In genomic region chr5:119016125-119016774, GRCh38 we compare ENCODE assay signal across 10 cellular contexts. TPM values are rescaled to one million over a fixed set of nuclear protein-coding genes. Genes with fewer than 3 reads are reported as not detected.
DNase-seq lines count a peak whose midpoint lies in the region; ATAC-seq and TF ChIP-seq lines count a peak whose summit lies in the region.
"Had no signal": no experiment of that assay in that cellular context is flagged by ENCODE, and none has a peak within 500 bp of the region (broad histone marks: within the 10 kb centered on the region; RNA-seq: fewer than 3 reads in every experiment).

No MANE protein-coding gene starts in this region.

- H3K27me3 Mint-ChIP-seq in glutamatergic neuron (ENCODE audit: unreplicated experiment): peaks cover 1% of the 10 kb centered on the region

- H3K9me3 Mint-ChIP-seq in glutamatergic neuron (ENCODE audit: unreplicated experiment): no peaks in the 10 kb centered on the region
- H3K9me3 Mint-ChIP-seq: natural killer cell had no signal

- no peaks in the 10 kb centered on the region for H3K4me1 Mint-ChIP-seq in glutamatergic neuron (ENCODE audit: low read depth, unreplicated experiment)
- H3K4me1 Mint-ChIP-seq: natural killer cell had no signal

- no peak for TF ChIP-seq CTCF in GM20000 (IDR thresholded peaks at IDR 0.05; ENCODE audit: extremely low read depth, missing control alignments)
- TF ChIP-seq CTCF in glutamatergic neuron (IDR thresholded peaks at IDR 0.05; ENCODE audit: partially characterized antibody, unreplicated experiment): no peak

- H3K4me3 Mint-ChIP-seq in glutamatergic neuron (ENCODE audit: unreplicated experiment): no peak overlapping the region
- H3K4me3 Mint-ChIP-seq: natural killer cell had no signal

- H3K27me3 ChIP-seq in HAP-1 (ENCODE audit: low read depth): no peaks in the 10 kb centered on the region

- in situ Hi-C loops in HAP-1 (cut with MboI; ENCODE audit: low sequenced_read_pairs): no loop called here

- no peaks in the 10 kb centered on the region for H3K4me1 ChIP-seq in HAP-1

- no peaks in the 10 kb centered on the region for H3K36me3 Mint-ChIP-seq in glutamatergic neuron (ENCODE audit: unreplicated experiment)
- H3K36me3 Mint-ChIP-seq: natural killer cell had no signal

- DNase-seq in GM20000 (ENCODE audit: low spot score) (peak; percentile 50), NOMO-1 treated with DMSO at 0.1 percent for 48 hours (lab: John Stamatoyannopoulos, UW; ENCODE audit: unreplicated experiment) (peak; percentile 88), glutamatergic neuron (no peak), HAP-1 (ENCODE audit: low spot score in 2 of 2) (no peak)
- no peak for DNase-seq in activated T-cell treated with anti-CD3 and anti-CD28 coated beads, Interleukin-2, amount 50 U/mL, for 1 hour
- DNase-seq in stimulated activated CD4-positive, alpha-beta T cell treated with anti-CD3 and anti-CD28 coated beads, Interleukin-4, amount 100 ng/mL, for 24 hours: no peak
- DNase-seq: natural killer cell; NK-92 treated with Interleukin-12 subunit alpha and Interleukin-12 subunit beta, amount 100 ng/mL, for 24 hours had no signal

- no peaks in the 10 kb centered on the region for H3K9me3 ChIP-seq in HAP-1

- H3K4me3 ChIP-seq in HAP-1: no peak overlapping the region

- no peak overlapping the region for H3K27ac Mint-ChIP-seq in glutamatergic neuron (ENCODE audit: unreplicated experiment)
- H3K27ac Mint-ChIP-seq: natural killer cell had no signal

- peak; percentile 80 for ATAC-seq in GM18498 (IDR thresholded peaks at IDR 0.05; ENCODE audit: unreplicated experiment)
- peak; percentile 88 for ATAC-seq in HG03060 (IDR thresholded peaks at IDR 0.05; ENCODE audit: low read depth, unreplicated experiment)
- ATAC-seq: natural killer cell had no signal

- no peaks in the 10 kb centered on the region for H3K36me3 ChIP-seq in HAP-1 (replicated peaks)

RNA-seq across cellular contexts. Expression of gene DTWD2, which starts 27.9 kb away (rescaled TPM):
- total RNA-seq in glutamatergic neuron (ENCODE audit: unreplicated experiment): 1.6 TPM

RNA-seq across cellular contexts. Expression of gene DMXL1, which starts 54.6 kb away (rescaled TPM):
- total RNA-seq in glutamatergic neuron (ENCODE audit: unreplicated experiment): 24.2 TPM

Comparison
In these comparisons a context has a peak if more than half of its experiments do, and no peak if none do; other contexts are left out.
1. DNase-seq: peak in GM20000 (single experiment) and NOMO-1 treated with DMSO at 0.1 percent for 48 hours (single experiment); none in activated T-cell treated with anti-CD3 and anti-CD28 coated beads, Interleukin-2, amount 50 U/mL, for 1 hour (single experiment), stimulated activated CD4-positive, alpha-beta T cell treated with anti-CD3 and anti-CD28 coated beads, Interleukin-4, amount 100 ng/mL, for 24 hours (single experiment), glutamatergic neuron (single experiment) and HAP-1 (0 of 2).